22 cellular contexts compared by ENCODE assay signal in genomic region chr12:80811957-80812708, GRCh38.
"Had no signal": no experiment of that assay in that cellular context is flagged by ENCODE, and none has a peak within 500 bp of the region (broad histone marks: within the 10 kb centered on the region; RNA-seq: fewer than 3 reads in every experiment).

No MANE protein-coding gene starts in this region.

- H3K4me1 ChIP-seq: body of pancreas, prostate gland, spleen, testis, uterus had no signal

- H3K9me3 ChIP-seq: body of pancreas, prostate gland, spleen, testis, uterus had no signal

- H3K27me3 ChIP-seq: body of pancreas, cardiac muscle cell, spleen, testis, uterus had no signal

- H3K36me3 ChIP-seq: cardiac muscle cell, prostate gland, uterus had no signal

- H3K27ac ChIP-seq: body of pancreas, cardiac muscle cell, prostate gland, spleen, testis, uterus had no signal

- H3K4me3 Mint-ChIP-seq: activated CD4-positive, alpha-beta memory T cell treated with anti-CD3 and anti-CD28 coated beads, Interleukin-2, amount 10 ng/mL, durations not matched to agents 7 days and 5 days; activated CD4-positive, alpha-beta T cell treated with anti-CD3 and anti-CD28 coated beads, Interleukin-2, amount 10 ng/mL, durations not matched to agents 24 days and 14 days; activated naive CD8-positive, alpha-beta T cell treated with anti-CD3 and anti-CD28 coated beads, Interleukin-2, amount 50 U/mL, for 24 hours; dendritic cell treated with granulocyte-macrophage colony-stimulating factor and Interleukin-4, amounts not matched to agents 40 ng/mL and 50 ng/mL, for 4 days; natural killer cell had no signal

- H3K27me3 Mint-ChIP-seq: activated CD4-positive, alpha-beta memory T cell treated with anti-CD3 and anti-CD28 coated beads, Interleukin-2, amount 10 ng/mL, durations not matched to agents 7 days and 5 days; activated CD4-positive, alpha-beta T cell treated with anti-CD3 and anti-CD28 coated beads, Interleukin-2, amount 10 ng/mL, durations not matched to agents 24 days and 14 days; activated naive CD8-positive, alpha-beta T cell treated with anti-CD3 and anti-CD28 coated beads, Interleukin-2, amount 50 U/mL, for 24 hours; dendritic cell treated with granulocyte-macrophage colony-stimulating factor and Interleukin-4, amounts not matched to agents 40 ng/mL and 50 ng/mL, for 4 days had no signal

- H3K9me3 Mint-ChIP-seq: activated CD4-positive, alpha-beta T cell treated with anti-CD3 and anti-CD28 coated beads, Interleukin-2, amount 10 ng/mL, durations not matched to agents 24 days and 14 days; dendritic cell treated with granulocyte-macrophage colony-stimulating factor and Interleukin-4, amounts not matched to agents 40 ng/mL and 50 ng/mL, for 4 days had no signal

- H3K36me3 Mint-ChIP-seq: natural killer cell had no signal

- H3K4me1 Mint-ChIP-seq: activated CD4-positive, alpha-beta memory T cell treated with anti-CD3 and anti-CD28 coated beads, Interleukin-2, amount 10 ng/mL, durations not matched to agents 7 days and 5 days; activated CD4-positive, alpha-beta T cell treated with anti-CD3 and anti-CD28 coated beads, Interleukin-2, amount 10 ng/mL, durations not matched to agents 24 days and 14 days; activated naive CD8-positive, alpha-beta T cell treated with anti-CD3 and anti-CD28 coated beads, Interleukin-2, amount 50 U/mL, for 24 hours; natural killer cell had no signal

- H3K4me3 ChIP-seq: body of pancreas, cardiac muscle cell, prostate gland, spleen, testis, uterus had no signal

- ATAC-seq: activated CD4-positive, CD25-positive, alpha-beta regulatory T cell treated with anti-CD3 and anti-CD28 coated beads, Interleukin-2, amount 50 U/mL, for 24 hours; activated naive CD8-positive, alpha-beta T cell treated with anti-CD3 and anti-CD28 coated beads, Interleukin-2, amount 50 U/mL, for 24 hours; body of pancreas; left ventricle myocardium superior; natural killer cell had no signal

- DNase-seq: activated CD4-positive, alpha-beta memory T cell treated with anti-CD3 and anti-CD28 coated beads, Interleukin-2, amount 10 ng/mL, durations not matched to agents 7 days and 5 days; activated effector memory CD4-positive, alpha-beta T cell treated with anti-CD3 and anti-CD28 coated beads, Interleukin-2, amount 50 U/mL, for 16 hours; activated naive CD4-positive, alpha-beta T cell treated with anti-CD3 and anti-CD28 coated beads, Interleukin-2, amount 50 U/mL, for 16 hours; activated naive CD8-positive, alpha-beta T cell treated with anti-CD3 and anti-CD28 coated beads, Interleukin-2, amount 50 U/mL, for 24 hours; body of pancreas; effector CD8-positive, alpha-beta T cell; erythroblast; foreskin fibroblast; left ventricle myocardium superior; midbrain; natural killer cell; spleen; stimulated activated CD4-positive, alpha-beta T cell treated with anti-CD3 and anti-CD28 coated beads, Interleukin-4, amount 100 ng/mL, for 1 hour; stimulated activated naive CD4-positive, alpha-beta T cell; testis; trophoblast cell; uterus had no signal
